In genomic region chr11:117492578-117493251, GRCh38 we compare ENCODE assay signal across 23 cellular contexts.
DNase-seq lines count a peak whose midpoint lies in the region; ATAC-seq and TF ChIP-seq lines count a peak whose summit lies in the region.
"Had no signal": no experiment of that assay in that cellular context is flagged by ENCODE, and none has a peak within 500 bp of the region (broad histone marks: within the 10 kb centered on the region; RNA-seq: fewer than 3 reads in every experiment).

No MANE protein-coding gene starts in this region.

- intact Hi-C loops in Right ventricle myocardium inferior (cut with DNase I), result no loop called here

- no peaks in the 10 kb centered on the region for H3K36me3 Mint-ChIP-seq in neural crest cell (ENCODE audit: low read depth)

- H3F3A ChIP-seq in smooth muscle cell (ENCODE audit: low read depth), result no peaks in the 10 kb centered on the region

- no peak overlapping the region for H3K4me2 ChIP-seq in smooth muscle cell

- H4K20me1 ChIP-seq in smooth muscle cell (ENCODE audit: low read depth), result no peaks in the 10 kb centered on the region

- no peak overlapping the region for H3K4me3 ChIP-seq in smooth muscle cell
- H3K4me3 ChIP-seq: SJCRH30, suprapubic skin had no signal

- no peaks in the 10 kb centered on the region for H3K9me3 ChIP-seq in smooth muscle cell (replicated peaks; ENCODE audit: low read depth)
- H3K9me3 ChIP-seq: neutrophil, SJCRH30, suprapubic skin had no signal

- peaks cover 9% of the 10 kb centered on the region for H3K27me3 Mint-ChIP-seq in neural crest cell (ENCODE audit: low read depth)

- no peak for ATAC-seq in HG03039 (IDR thresholded peaks at IDR 0.05; ENCODE audit: unreplicated experiment)
- ATAC-seq in Right ventricle myocardium inferior, result no peak
- ATAC-seq: foreskin keratinocyte, left lobe of liver had no signal

- no peaks in the 10 kb centered on the region for H3K9me3 Mint-ChIP-seq in neural crest cell
- H3K9me3 Mint-ChIP-seq: activated CD4-positive, alpha-beta memory T cell treated with anti-CD3 and anti-CD28 coated beads, Interleukin-2, amount 10 ng/mL, durations not matched to agents 7 days and 5 days had no signal

- H3K4me1 Mint-ChIP-seq in neural crest cell, result peaks cover 43% of the 10 kb centered on the region
- H3K4me1 Mint-ChIP-seq: activated CD4-positive, alpha-beta memory T cell treated with anti-CD3 and anti-CD28 coated beads, Interleukin-2, amount 10 ng/mL, durations not matched to agents 7 days and 5 days had no signal

- no peaks in the 10 kb centered on the region for H3K36me3 ChIP-seq in smooth muscle cell (ENCODE audit: low read depth)
- H3K36me3 ChIP-seq: neutrophil, SJCRH30, suprapubic skin had no signal

- H3K27me3 ChIP-seq in smooth muscle cell (ENCODE audit: low read depth), result peaks cover 30% of the 10 kb centered on the region
- H3K27me3 ChIP-seq: SJCRH30 had no signal

- TF ChIP-seq CTCF in neural crest cell (conservative IDR thresholded peaks at IDR 0.05), result no peak
- TF ChIP-seq CTCF in smooth muscle cell (IDR thresholded peaks at IDR 0.05; ENCODE audit: borderline replicate concordance, insufficient read depth, poor library complexity, severe bottlenecking), result no peak

- peak; percentile 96 for DNase-seq in D341Med (ENCODE audit: low spot score)
- peak; percentile 67 for DNase-seq in NCI-H2171 (lab: John Stamatoyannopoulos, UW)
- DNase-seq in ecto neural progenitor cell (ENCODE audit: low spot score), result peak; percentile 82
- DNase-seq in neural crest cell (ENCODE audit: low read depth, low spot score), result peak; percentile 60
- no peak for DNase-seq in NK-92 treated with Interleukin-12 subunit alpha and Interleukin-12 subunit beta, amount 100 ng/mL, for 24 hours (lab: John Stamatoyannopoulos, UW)
- no peak for DNase-seq in Right ventricle myocardium inferior (ENCODE audit: missing footprints)
- no peak for DNase-seq in smooth muscle cell (lab: John Stamatoyannopoulos, UW; ENCODE audit: unreplicated experiment)
- DNase-seq: activated CD4-positive, alpha-beta memory T cell treated with anti-CD3 and anti-CD28 coated beads, Interleukin-2, amount 10 ng/mL, durations not matched to agents 7 days and 5 days; activated CD4-positive, CD25-positive, alpha-beta regulatory T cell; activated naive CD4-positive, alpha-beta T cell treated with Interleukin-2 at 50 U/mL for 16 hours; activated T-cell treated with anti-CD3 and anti-CD28 coated beads, Interleukin-2, amount 50 U/mL, for 1 hour; dermis blood vessel endothelial cell; EL; foreskin keratinocyte; NCI-H1417 treated with DMSO at 0.1 percent for 48 hours; NCI-H446 treated with DMSO at 0.1 percent for 48 hours; stimulated activated CD4-positive, alpha-beta T cell treated with anti-CD3 and anti-CD28 coated beads, Interleukin-12 subunit alpha, Interleukin-12 subunit beta, amount 100 ng/mL, for 4 hours; T-helper 2 cell had no signal

- no peaks in the 10 kb centered on the region for H3K79me2 ChIP-seq in smooth muscle cell (ENCODE audit: low read depth)

- no peak overlapping the region for H3K27ac ChIP-seq in smooth muscle cell (ENCODE audit: low read depth)
- H3K27ac ChIP-seq: foreskin keratinocyte, neutrophil, SJCRH30, suprapubic skin had no signal

- peaks cover 5% of the 10 kb centered on the region for H3K4me1 ChIP-seq in smooth muscle cell (ENCODE audit: low read depth)
- H3K4me1 ChIP-seq: foreskin keratinocyte, SJCRH30, suprapubic skin had no signal

- no peak overlapping the region for H3K27ac Mint-ChIP-seq in neural crest cell (ENCODE audit: unreplicated experiment)
- H3K27ac Mint-ChIP-seq: activated CD4-positive, alpha-beta memory T cell treated with anti-CD3 and anti-CD28 coated beads, Interleukin-2, amount 10 ng/mL, durations not matched to agents 7 days and 5 days had no signal

- 30% methylated on average over 16 of the region's 20 CpGs for WGBS in smooth muscle cell (ENCODE audit: low lambda C conversion rate)

- no peak overlapping the region for H3K4me3 Mint-ChIP-seq in neural crest cell
- H3K4me3 Mint-ChIP-seq: activated CD4-positive, alpha-beta memory T cell treated with anti-CD3 and anti-CD28 coated beads, Interleukin-2, amount 10 ng/mL, durations not matched to agents 7 days and 5 days had no signal

- H2AFZ ChIP-seq in smooth muscle cell (ENCODE audit: low read depth), result no peak overlapping the region

- H3K9ac ChIP-seq in smooth muscle cell (ENCODE audit: low read depth), result no peak overlapping the region

Comparison
In these comparisons a context has a peak if more than half of its experiments do, and no peak if none do; other contexts are left out.
1. DNase-seq: peak in D341Med (single experiment), NCI-H2171 (single experiment), ecto neural progenitor cell (single experiment) and neural crest cell (single experiment); none in NK-92 treated with Interleukin-12 subunit alpha and Interleukin-12 subunit beta, amount 100 ng/mL, for 24 hours (single experiment), Right ventricle myocardium inferior (single experiment) and smooth muscle cell (single experiment).